ENCODE assay signal across 26 cellular contexts in the genomic region with DNA sequence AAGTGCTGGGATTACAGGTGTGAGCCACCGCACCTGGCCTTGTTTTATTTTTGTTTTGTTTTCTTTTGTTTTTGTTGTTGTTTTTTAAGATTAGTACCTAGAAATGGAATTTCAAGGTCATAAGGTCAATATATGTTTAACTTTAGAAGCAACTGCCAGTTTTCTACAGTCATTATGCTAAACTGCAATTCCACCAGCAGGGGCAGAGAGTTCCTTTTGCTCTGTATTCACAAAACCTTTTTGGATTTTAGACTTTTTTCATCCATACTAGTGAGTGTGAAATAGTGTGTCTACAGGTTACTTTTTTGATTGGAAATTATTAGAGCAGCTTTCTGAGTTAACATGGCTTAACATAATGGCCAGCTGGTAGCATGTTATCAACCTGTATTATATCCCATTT.
DNase-seq lines count a peak whose midpoint lies in the region; TF ChIP-seq lines count a peak whose summit lies in the region.
"Had no signal": no experiment of that assay in that cellular context is flagged by ENCODE, and none has a peak within 500 bp of the region (broad histone marks: within the 10 kb centered on the region; RNA-seq: fewer than 3 reads in every experiment).

No MANE protein-coding gene starts in this region.

- H3K9ac ChIP-seq in KMS-11 (no peak overlapping the region), mesenchymal stem cell (ENCODE audit: low read length) (no peak overlapping the region)

- WGBS in mesenchymal stem cell: 100% methylated on average over 1 of the region's 1 CpG

- H4K20me1 ChIP-seq in KMS-11 (ENCODE audit: insufficient read depth): no peaks in the 10 kb centered on the region

- H4K91ac ChIP-seq in mesenchymal stem cell (ENCODE audit: low read length): no peak overlapping the region

- H3K4me2 ChIP-seq in KMS-11: no peak overlapping the region
- H3K4me2 ChIP-seq in mesenchymal stem cell (ENCODE audit: low read length, poor library complexity, severe bottlenecking): no peak overlapping the region

- H3K36me3 ChIP-seq in BJ (ENCODE audit: control insufficient read depth, insufficient read depth, low read length): no peaks in the 10 kb centered on the region
- no peaks in the 10 kb centered on the region for H3K36me3 ChIP-seq in KMS-11 (ENCODE audit: insufficient read depth)
- no peaks in the 10 kb centered on the region for H3K36me3 ChIP-seq in mesenchymal stem cell (ENCODE audit: control insufficient read depth in 1 of 2, insufficient read depth in 2 of 2, low read depth in 1 of 2, low read length in 2 of 2)
- H3K36me3 ChIP-seq: ascending aorta, left ventricle myocardium inferior, tibial artery had no signal

- H3K79me2 ChIP-seq in KMS-11 (ENCODE audit: insufficient read depth, low read depth): no peaks in the 10 kb centered on the region

- H3K27me3 ChIP-seq in BJ (ENCODE audit: control insufficient read depth, insufficient read depth, low read length) (no peaks in the 10 kb centered on the region), KMS-11 (ENCODE audit: insufficient read depth, low read depth) (no peaks in the 10 kb centered on the region), mesenchymal stem cell (ENCODE audit: control insufficient read depth in 1 of 2, insufficient read depth in 1 of 2, low read length in 2 of 2) (no peaks in the 10 kb centered on the region)
- H3K27me3 ChIP-seq: ascending aorta, tibial artery had no signal

- H2BK15ac ChIP-seq in mesenchymal stem cell (ENCODE audit: low read depth, poor library complexity, severe bottlenecking): no peak overlapping the region

- H3K4me3 Mint-ChIP-seq in endothelial cell (ENCODE audit: unreplicated experiment) (no peak overlapping the region), osteocyte (ENCODE audit: unreplicated experiment) (no peak overlapping the region)
- H3K4me3 Mint-ChIP-seq: activated naive CD8-positive, alpha-beta T cell treated with anti-CD3 and anti-CD28 coated beads for 36 hours; CD4-positive, alpha-beta T cell; dendritic cell treated with granulocyte-macrophage colony-stimulating factor and Interleukin-4, amounts not matched to agents 40 ng/mL and 50 ng/mL, for 4 days; naive B cell; T-helper 17 cell had no signal

- H2AK5ac ChIP-seq in mesenchymal stem cell (ENCODE audit: low read length, severe bottlenecking): no peak overlapping the region

- H2AFZ ChIP-seq in KMS-11 (ENCODE audit: low read depth): no peak overlapping the region
- H2AFZ ChIP-seq in mesenchymal stem cell (ENCODE audit: low read depth, low read length): no peak overlapping the region

- H3K36me3 Mint-ChIP-seq in endothelial cell (ENCODE audit: low read depth, unreplicated experiment): peaks cover 3% of the 10 kb centered on the region
- no peaks in the 10 kb centered on the region for H3K36me3 Mint-ChIP-seq in osteocyte (ENCODE audit: unreplicated experiment)
- H3K36me3 Mint-ChIP-seq: activated naive CD8-positive, alpha-beta T cell treated with anti-CD3 and anti-CD28 coated beads for 36 hours; naive B cell had no signal

- H3K4me3 ChIP-seq in BJ (ENCODE audit: low read depth, low read length) (no peak overlapping the region), KMS-11 (IDR thresholded peaks at IDR 0.05; ENCODE audit: insufficient read depth, low read depth, low read length) (no peak overlapping the region), mesenchymal stem cell (ENCODE audit: insufficient read depth in 1 of 2, low read depth in 1 of 2, low read length in 2 of 2) (no peak overlapping the region)
- H3K4me3 ChIP-seq: ascending aorta, left ventricle myocardium inferior, SK-N-MC, tibial artery had no signal

- DNase-seq in BJ (ENCODE audit: low read depth) (no peak), endothelial cell (ENCODE audit: low spot score) (no peak), osteocyte (ENCODE audit: extremely low spot score, unreplicated experiment) (no peak), mesenchymal stem cell (no peak), NCI-H2107 (lab: John Stamatoyannopoulos, UW) (no peak)
- DNase-seq in activated T-cell treated with anti-CD3 and anti-CD28 coated beads, Interleukin-2, amount 50 U/mL, for 1 hour: no peak
- DNase-seq: activated effector memory CD4-positive, alpha-beta T cell treated with Interleukin-2 at 50 U/mL for 16 hours; activated naive CD8-positive, alpha-beta T cell treated with anti-CD3 and anti-CD28 coated beads for 36 hours; activated T-cell treated with anti-CD3 and anti-CD28 coated beads for 4 hours; CD4-positive, alpha-beta T cell; central memory CD4-positive, alpha-beta T cell; EL; GOT3; left ventricle myocardium inferior; naive B cell; NCI-H1092 treated with DMSO at 0.1 percent for 48 hours; NCI-H187; NCI-H526; nucleus accumbens; T-helper 17 cell; tibial artery had no signal

- no peak overlapping the region for H3K4ac ChIP-seq in mesenchymal stem cell (ENCODE audit: low read depth in 1 of 2, low read length in 2 of 2)

- H2BK5ac ChIP-seq in mesenchymal stem cell (ENCODE audit: low read depth, low read length, poor library complexity, severe bottlenecking): no peak overlapping the region

- H3K9me3 Mint-ChIP-seq in endothelial cell (ENCODE audit: unreplicated experiment) (peaks cover 4% of the 10 kb centered on the region), osteocyte (ENCODE audit: unreplicated experiment) (peaks cover 3% of the 10 kb centered on the region)

- H3K79me1 ChIP-seq in mesenchymal stem cell (replicated peaks; ENCODE audit: low read length, poor library complexity, severe bottlenecking): no peaks in the 10 kb centered on the region

- TF ChIP-seq CTCF in BJ (IDR thresholded peaks at IDR 0.05; ENCODE audit: insufficient read depth, low read depth, low read length): 0 out of 2 replicates have a peak, but pooled peaks have one; percentile 12
- TF ChIP-seq CTCF in KMS-11 (conservative IDR thresholded peaks at IDR 0.05; ENCODE audit: low read depth, low read length): 0 out of 2 replicates have a peak, but pooled peaks have one; percentile 19
- TF ChIP-seq CTCF in endothelial cell (IDR thresholded peaks at IDR 0.05; ENCODE audit: unreplicated experiment): peak; percentile 30
- TF ChIP-seq CTCF in osteocyte (IDR thresholded peaks at IDR 0.05): peak; percentile 36

- POLR2A ChIA-PET in BJ (lab: Charles Lee): no interaction called here

- H4K8ac ChIP-seq in mesenchymal stem cell (ENCODE audit: low read length): no peak overlapping the region

- H3K9me3 ChIP-seq in mesenchymal stem cell (ENCODE audit: control insufficient read depth, low read length): peaks cover 6% of the 10 kb centered on the region
- H3K9me3 ChIP-seq: ascending aorta, tibial artery had no signal

- CTCF ChIA-PET in BJ (lab: Yijun Ruan, JAX): no interaction called here

- H3K4me1 ChIP-seq in KMS-11 (ENCODE audit: low read depth, poor library complexity, severe bottlenecking): no peaks in the 10 kb centered on the region
- no peaks in the 10 kb centered on the region for H3K4me1 ChIP-seq in mesenchymal stem cell (ENCODE audit: control insufficient read depth, insufficient read depth, low read depth, low read length)
- H3K4me1 ChIP-seq: ascending aorta, left ventricle myocardium inferior, tibial artery had no signal

- H3K27ac Mint-ChIP-seq in endothelial cell (ENCODE audit: unreplicated experiment): no peak overlapping the region
- H3K27ac Mint-ChIP-seq in osteocyte (ENCODE audit: unreplicated experiment): no peak overlapping the region
- H3K27ac Mint-ChIP-seq: activated naive CD8-positive, alpha-beta T cell treated with anti-CD3 and anti-CD28 coated beads for 36 hours; CD4-positive, alpha-beta T cell; dendritic cell treated with granulocyte-macrophage colony-stimulating factor and Interleukin-4, amounts not matched to agents 40 ng/mL and 50 ng/mL, for 4 days; naive B cell; T-helper 17 cell had no signal

- H3K18ac ChIP-seq in mesenchymal stem cell (ENCODE audit: low read depth in 1 of 2, low read length in 2 of 2): no peak overlapping the region

- no peaks in the 10 kb centered on the region for H3K4me1 Mint-ChIP-seq in endothelial cell (ENCODE audit: unreplicated experiment)
- H3K4me1 Mint-ChIP-seq in osteocyte (ENCODE audit: unreplicated experiment): peaks cover 21% of the 10 kb centered on the region
- H3K4me1 Mint-ChIP-seq: activated naive CD8-positive, alpha-beta T cell treated with anti-CD3 and anti-CD28 coated beads for 36 hours; naive B cell; T-helper 17 cell had no signal

- no peak overlapping the region for H3K14ac ChIP-seq in mesenchymal stem cell (ENCODE audit: low read length in 2 of 2)

- no peak overlapping the region for H3K27ac ChIP-seq in KMS-11
- no peak overlapping the region for H3K27ac ChIP-seq in mesenchymal stem cell (ENCODE audit: low read length, poor library complexity, severe bottlenecking)
- H3K27ac ChIP-seq: ascending aorta, left ventricle myocardium inferior, RWPE1, SK-N-MC, tibial artery had no signal

- H3K27me3 Mint-ChIP-seq in endothelial cell (ENCODE audit: unreplicated experiment): no peaks in the 10 kb centered on the region
- no peaks in the 10 kb centered on the region for H3K27me3 Mint-ChIP-seq in osteocyte (ENCODE audit: unreplicated experiment)
- H3K27me3 Mint-ChIP-seq: activated naive CD8-positive, alpha-beta T cell treated with anti-CD3 and anti-CD28 coated beads for 36 hours; CD4-positive, alpha-beta T cell; dendritic cell treated with granulocyte-macrophage colony-stimulating factor and Interleukin-4, amounts not matched to agents 40 ng/mL and 50 ng/mL, for 4 days; naive B cell; T-helper 17 cell had no signal

- H3K23ac ChIP-seq in mesenchymal stem cell (ENCODE audit: low read length in 2 of 2): no peak overlapping the region

- H2BK120ac ChIP-seq in mesenchymal stem cell (ENCODE audit: low read depth, low read length): no peak overlapping the region

- H2BK12ac ChIP-seq in mesenchymal stem cell (ENCODE audit: low read length in 2 of 2): no peak overlapping the region
